ENCODE assay signal across 1 cellular context in the genomic region with DNA sequence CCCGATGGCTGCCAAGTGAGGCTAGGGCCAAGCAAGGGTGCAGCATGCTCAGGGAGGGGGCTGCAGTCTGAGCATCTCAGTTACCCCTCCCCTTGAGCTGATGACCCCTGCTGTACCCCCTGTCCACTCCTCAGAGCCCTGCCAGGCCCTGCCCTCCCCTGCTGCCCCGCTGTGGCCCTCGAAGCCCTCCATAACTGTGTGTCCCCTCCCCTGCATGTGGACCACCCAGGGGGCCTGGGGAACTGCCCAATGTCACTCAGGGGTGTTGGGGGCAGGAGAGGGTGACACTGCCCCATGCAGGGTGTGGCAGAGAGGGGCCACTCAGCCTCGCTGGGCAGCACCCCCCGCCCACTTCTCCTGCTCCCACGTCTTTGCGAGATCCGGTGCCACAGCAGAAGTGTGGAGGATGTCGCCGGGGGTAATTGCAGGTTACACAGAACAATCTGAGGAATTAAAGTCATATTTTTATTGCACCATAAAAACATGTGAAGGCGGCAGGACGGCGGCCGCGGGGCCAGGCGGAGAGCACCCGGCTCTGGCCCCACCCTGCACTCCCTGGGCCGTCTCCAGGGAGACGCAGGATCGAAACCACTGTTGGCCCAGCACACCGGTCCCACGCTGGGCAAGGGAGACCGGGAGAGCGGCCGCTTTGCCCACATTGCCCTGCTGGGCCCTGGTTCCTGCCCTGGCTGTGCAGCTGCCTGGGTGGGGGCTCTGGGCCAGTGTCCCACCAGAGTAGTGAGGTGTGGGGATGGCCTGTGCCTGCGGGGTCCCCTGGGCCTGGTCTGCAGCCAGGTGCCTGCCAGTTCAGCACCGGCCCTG.
TF ChIP-seq lines count a peak whose summit lies in the region.

No MANE protein-coding gene starts in this region.

TF ChIP-seq in K562, 482 proteins besides CTCF, POLR2A, EP300 and RAD21 (continues in another document):
- TF ChIP-seq ZNF263 (CRISPR knock-in tag; IDR thresholded peaks at IDR 0.05; ENCODE audit: borderline replicate concordance) (no peak), CBFA2T3 (IDR thresholded peaks at IDR 0.05) (no peak), U2AF1 (optimal IDR thresholded peaks at IDR 0.05; ENCODE audit: low read depth, low read length) (no peak), CCNT2 (IDR thresholded peaks at IDR 0.05; ENCODE audit: borderline replicate concordance, extremely low read depth, insufficient read length, low read depth, low read length) (peak; percentile 20), POLR2B (IDR thresholded peaks at IDR 0.05; ENCODE audit: low read depth, partially characterized antibody) (no peak), PYGO2 (tag; IDR thresholded peaks at IDR 0.05) (no peak), ZNF639 (CRISPR knock-in tag; conservative IDR thresholded peaks at IDR 0.05 in 1 of 2, IDR thresholded peaks at IDR 0.05 in 1 of 2) (0 out of 4 replicates have a peak, but pooled peaks of 1 of the 2 experiments have one; percentile 73), NUFIP1 (IDR thresholded peaks at IDR 0.05; ENCODE audit: partially characterized antibody) (no peak), PURB (CRISPR knock-in tag; IDR thresholded peaks at IDR 0.05; ENCODE audit: low read depth) (no peak), KDM4B (IDR thresholded peaks at IDR 0.05; ENCODE audit: borderline replicate concordance in 2 of 2, low read depth in 1 of 2) (0 out of 4 replicates have a peak, but pooled peaks of 1 of the 2 experiments have one; percentile 5), TAF15 (IDR thresholded peaks at IDR 0.05; ENCODE audit: low read depth, low read length) (no peak), RNF2 (IDR thresholded peaks at IDR 0.05) (no peak), ZNF324 (CRISPR knock-in tag; IDR thresholded peaks at IDR 0.05) (no peak), SNRNP70 (optimal IDR thresholded peaks at IDR 0.05; ENCODE audit: low read depth, low read length) (no peak), BRF1 (IDR thresholded peaks at IDR 0.05; ENCODE audit: borderline replicate concordance, extremely low read depth, insufficient read length) (no peak), PCBP1 (IDR thresholded peaks at IDR 0.05; ENCODE audit: low read depth, low read length, poor library complexity, severe bottlenecking) (peak; percentile 36), CHCHD3 (CRISPR knock-in tag; IDR thresholded peaks at IDR 0.05) (no peak), ZNF79 (CRISPR knock-in tag; IDR thresholded peaks at IDR 0.05; ENCODE audit: low read depth) (no peak), FIP1L1 (IDR thresholded peaks at IDR 0.05; ENCODE audit: low read depth, low read length, poor library complexity, severe bottlenecking) (no peak), ZNF184 (CRISPR knock-in tag; IDR thresholded peaks at IDR 0.05) (no peak), SREBF2 (CRISPR knock-in tag; IDR thresholded peaks at IDR 0.05) (no peak), CBX3 (IDR thresholded peaks at IDR 0.05; ENCODE audit: borderline replicate concordance in 1 of 2, low read length in 2 of 2) (no peak), DPF2 (IDR thresholded peaks at IDR 0.05) (no peak), STAT5B (CRISPR knock-in tag; IDR thresholded peaks at IDR 0.05) (no peak), XRCC5 (IDR thresholded peaks at IDR 0.05; ENCODE audit: low read depth, low read length) (no peak), SMARCC2 (IDR thresholded peaks at IDR 0.05; ENCODE audit: low read depth) (no peak), ZNF778 (CRISPR knock-in tag; IDR thresholded peaks at IDR 0.05) (no peak), FOXP4 (CRISPR knock-in tag; IDR thresholded peaks at IDR 0.05; ENCODE audit: borderline replicate concordance) (no peak), NBN (IDR thresholded peaks at IDR 0.05; ENCODE audit: low read depth) (no peak), HMBOX1 (IDR thresholded peaks at IDR 0.05) (no peak), ZBTB11 (CRISPR knock-in tag; IDR thresholded peaks at IDR 0.05) (0 out of 6 replicates have a peak, but pooled peaks of 1 of the 3 experiments have one; percentile 9), ZBTB26 (CRISPR knock-in tag; IDR thresholded peaks at IDR 0.05) (no peak), POLR2G (IDR thresholded peaks at IDR 0.05; ENCODE audit: low read depth, low read length) (peak; percentile 64), NCOA1 (IDR thresholded peaks at IDR 0.05; ENCODE audit: low read depth) (no peak), CCAR2 (IDR thresholded peaks at IDR 0.05; ENCODE audit: low read depth, low read length) (no peak), POLR2AphosphoS5 (IDR thresholded peaks at IDR 0.05; ENCODE audit: control insufficient read depth, insufficient read depth, low read depth, low read length) (no peak), EGR1 (conservative IDR thresholded peaks at IDR 0.05) (0 out of 2 replicates have a peak, but pooled peaks have one; percentile 20)
- TF ChIP-seq, protein P1, sequence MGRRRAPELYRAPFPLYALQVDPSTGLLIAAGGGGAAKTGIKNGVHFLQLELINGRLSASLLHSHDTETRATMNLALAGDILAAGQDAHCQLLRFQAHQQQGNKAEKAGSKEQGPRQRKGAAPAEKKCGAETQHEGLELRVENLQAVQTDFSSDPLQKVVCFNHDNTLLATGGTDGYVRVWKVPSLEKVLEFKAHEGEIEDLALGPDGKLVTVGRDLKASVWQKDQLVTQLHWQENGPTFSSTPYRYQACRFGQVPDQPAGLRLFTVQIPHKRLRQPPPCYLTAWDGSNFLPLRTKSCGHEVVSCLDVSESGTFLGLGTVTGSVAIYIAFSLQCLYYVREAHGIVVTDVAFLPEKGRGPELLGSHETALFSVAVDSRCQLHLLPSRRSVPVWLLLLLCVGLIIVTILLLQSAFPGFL (CRISPR knock-in tag; IDR thresholded peaks at IDR 0.05): no peak
- TF ChIP-seq, protein P2, sequence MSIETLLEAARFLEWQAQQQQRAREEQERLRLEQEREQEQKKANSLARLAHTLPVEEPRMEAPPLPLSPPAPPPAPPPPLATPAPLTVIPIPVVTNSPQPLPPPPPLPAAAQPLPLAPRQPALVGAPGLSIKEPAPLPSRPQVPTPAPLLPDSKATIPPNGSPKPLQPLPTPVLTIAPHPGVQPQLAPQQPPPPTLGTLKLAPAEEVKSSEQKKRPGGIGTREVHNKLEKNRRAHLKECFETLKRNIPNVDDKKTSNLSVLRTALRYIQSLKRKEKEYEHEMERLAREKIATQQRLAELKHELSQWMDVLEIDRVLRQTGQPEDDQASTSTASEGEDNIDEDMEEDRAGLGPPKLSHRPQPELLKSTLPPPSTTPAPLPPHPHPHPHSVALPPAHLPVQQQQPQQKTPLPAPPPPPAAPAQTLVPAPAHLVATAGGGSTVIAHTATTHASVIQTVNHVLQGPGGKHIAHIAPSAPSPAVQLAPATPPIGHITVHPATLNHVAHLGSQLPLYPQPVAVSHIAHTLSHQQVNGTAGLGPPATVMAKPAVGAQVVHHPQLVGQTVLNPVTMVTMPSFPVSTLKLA (conservative IDR thresholded peaks at IDR 0.05): no peak
- TF ChIP-seq, protein P3, sequence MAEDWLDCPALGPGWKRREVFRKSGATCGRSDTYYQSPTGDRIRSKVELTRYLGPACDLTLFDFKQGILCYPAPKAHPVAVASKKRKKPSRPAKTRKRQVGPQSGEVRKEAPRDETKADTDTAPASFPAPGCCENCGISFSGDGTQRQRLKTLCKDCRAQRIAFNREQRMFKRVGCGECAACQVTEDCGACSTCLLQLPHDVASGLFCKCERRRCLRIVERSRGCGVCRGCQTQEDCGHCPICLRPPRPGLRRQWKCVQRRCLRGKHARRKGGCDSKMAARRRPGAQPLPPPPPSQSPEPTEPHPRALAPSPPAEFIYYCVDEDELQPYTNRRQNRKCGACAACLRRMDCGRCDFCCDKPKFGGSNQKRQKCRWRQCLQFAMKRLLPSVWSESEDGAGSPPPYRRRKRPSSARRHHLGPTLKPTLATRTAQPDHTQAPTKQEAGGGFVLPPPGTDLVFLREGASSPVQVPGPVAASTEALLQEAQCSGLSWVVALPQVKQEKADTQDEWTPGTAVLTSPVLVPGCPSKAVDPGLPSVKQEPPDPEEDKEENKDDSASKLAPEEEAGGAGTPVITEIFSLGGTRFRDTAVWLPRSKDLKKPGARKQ (CRISPR knock-in tag; IDR thresholded peaks at IDR 0.05): no peak
- TF ChIP-seq, protein P4, sequence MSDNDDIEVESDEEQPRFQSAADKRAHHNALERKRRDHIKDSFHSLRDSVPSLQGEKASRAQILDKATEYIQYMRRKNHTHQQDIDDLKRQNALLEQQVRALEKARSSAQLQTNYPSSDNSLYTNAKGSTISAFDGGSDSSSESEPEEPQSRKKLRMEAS (CRISPR knock-in tag; IDR thresholded peaks at IDR 0.05): no peak
- TF ChIP-seq, protein P5, sequence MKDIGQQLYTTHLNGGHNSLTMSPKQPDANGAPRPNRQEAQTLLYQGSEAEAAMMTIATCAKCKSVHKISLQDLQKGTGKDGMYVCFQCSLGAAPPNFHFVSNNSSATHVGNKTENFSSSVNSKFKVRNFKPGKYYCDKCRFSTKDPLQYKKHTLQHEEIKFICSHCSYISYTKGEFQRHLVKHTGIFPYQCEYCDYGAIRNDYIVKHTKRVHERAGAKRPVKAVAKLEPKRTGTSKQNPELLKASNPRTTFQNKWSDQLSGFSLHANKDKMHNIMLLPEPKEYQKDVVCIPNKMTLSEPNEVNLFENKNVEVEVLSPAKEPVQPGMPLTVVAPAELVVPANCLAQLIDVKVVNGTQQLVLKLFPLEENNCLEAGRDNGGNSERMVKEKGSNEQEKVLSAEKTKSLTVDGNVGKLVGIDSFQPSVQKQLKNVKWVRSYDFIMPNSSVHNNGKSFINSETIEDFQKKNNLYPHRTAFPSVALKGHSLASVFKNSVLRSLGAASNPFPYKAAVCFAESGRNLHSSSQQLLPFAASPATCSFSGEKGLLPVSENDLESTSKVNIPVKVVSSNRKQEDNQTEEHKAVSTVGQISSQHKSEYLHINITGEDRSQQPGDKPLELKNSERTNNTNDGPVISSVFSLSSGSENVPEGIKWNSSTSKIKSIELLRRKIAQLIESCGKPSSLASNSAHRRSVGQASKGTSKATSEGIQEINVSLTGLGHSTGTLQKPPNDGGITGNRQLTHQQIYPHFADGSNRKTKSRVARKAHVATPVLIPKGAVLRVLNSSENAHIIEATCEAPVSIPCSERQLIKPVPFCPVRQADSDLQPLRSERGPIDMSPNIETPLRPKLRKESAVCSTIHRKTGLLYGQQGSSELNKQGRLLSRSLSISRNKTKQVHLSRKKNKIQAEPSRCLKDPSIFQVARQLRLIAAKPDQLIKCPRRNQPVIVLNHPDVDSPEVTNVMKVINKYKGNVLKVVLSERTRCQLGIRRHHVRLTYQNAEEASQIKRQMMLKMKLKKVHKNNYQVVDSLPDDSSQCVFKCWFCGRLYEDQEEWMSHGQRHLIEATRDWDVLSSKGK (CRISPR knock-in tag; IDR thresholded peaks at IDR 0.05): no peak
